ENCODE assay signal across 8 cellular contexts in genomic region chr12:132887513-132888341, GRCh38. TPM values are rescaled to one million over a fixed set of nuclear protein-coding genes. Genes with fewer than 3 reads are reported as not detected.
DNase-seq lines count a peak whose midpoint lies in the region; ATAC-seq and TF ChIP-seq lines count a peak whose summit lies in the region.

TSS of gene CHFR (minus strand) at chr12:132887605. CDS start at chr12:132887328, 277 bp downstream.

- CTCF ChIA-PET in activated CD8-positive, alpha-beta memory T cell treated with anti-CD3 and anti-CD28 coated beads for 36 hours (lab: Charles Lee): interaction anchor here (0.6 kb wide), 1 partner anchor 123 kb away, joined by 3 read pairs; no protein-coding TSS in a partner anchor

- peaks cover 16% of the 10 kb centered on the region for H3K4me1 ChIP-seq in lower lobe of right lung

- intact Hi-C loops in lower lobe of right lung (cut with DNase I): no loop called here

- TF ChIP-seq CTCF in lower lobe of right lung (IDR thresholded peaks at IDR 0.05): no peak

- POLR2A ChIA-PET in activated CD8-positive, alpha-beta memory T cell treated with anti-CD3 and anti-CD28 coated beads for 36 hours (lab: Charles Lee): interaction anchor here (0.6 to 0.9 kb wide), 3 partner anchors 59 to 369 kb away, joined by 3 to 8 read pairs (median 3); partner anchors contain the start of gene GOLGA3

- peaks cover 24% of the 10 kb centered on the region for H3K36me3 ChIP-seq in lower lobe of right lung

- no peaks in the 10 kb centered on the region for H3K9me3 ChIP-seq in lower lobe of right lung

- DNase-seq in AML-193 (lab: John Stamatoyannopoulos, UW) (peak; percentile 88 to 92), GM19238 (ENCODE audit: insufficient read length, low spot score) (peak; percentile 97), NCI-H748 treated with DMSO at 0.1 percent for 48 hours (lab: John Stamatoyannopoulos, UW) (peak; percentile 83), lower lobe of right lung (peak; percentile 99)
- peak; percentile 85 for DNase-seq in effector CD8-positive, alpha-beta T cell (lab: John Stamatoyannopoulos, UW)
- peak; percentile 86 to 88 (median 87) for DNase-seq in stimulated activated CD4-positive, alpha-beta T cell treated with anti-CD3 and anti-CD28 coated beads, TNF-alpha, amount 100 ng/mL, for 1 hour (ENCODE audit: low read depth in 3 of 3, low spot score in 1 of 3)

- peak within 1 kb of the TSS; percentile 86 for H3K4me3 ChIP-seq in lower lobe of right lung

- peak within 1 kb of the TSS; percentile 99 for H3K27ac ChIP-seq in lower lobe of right lung

- H3K27me3 ChIP-seq in lower lobe of right lung (ENCODE audit: low read depth): no peaks in the 10 kb centered on the region

- ATAC-seq in HG03442 (IDR thresholded peaks at IDR 0.05; ENCODE audit: unreplicated experiment): peak; percentile 96
- ATAC-seq in lower lobe of right lung: peak; percentile 100

RNA-seq across cellular contexts. Expression of gene CHFR, which starts in this region (rescaled TPM):
- total RNA-seq in activated CD8-positive, alpha-beta memory T cell treated with anti-CD3 and anti-CD28 coated beads for 36 hours: 10 to 100 TPM; 50.4 to 54.6 TPM
- 43.6 TPM for total RNA-seq in lower lobe of right lung

Comparison
In these comparisons a context has a peak if more than half of its experiments do, and no peak if none do; other contexts are left out.
1. Peak in every context shown above with its lines: DNase-seq, ATAC-seq, H3K4me3 ChIP-seq and H3K27ac ChIP-seq.